8 cellular contexts compared by ENCODE assay signal in the genomic region with DNA sequence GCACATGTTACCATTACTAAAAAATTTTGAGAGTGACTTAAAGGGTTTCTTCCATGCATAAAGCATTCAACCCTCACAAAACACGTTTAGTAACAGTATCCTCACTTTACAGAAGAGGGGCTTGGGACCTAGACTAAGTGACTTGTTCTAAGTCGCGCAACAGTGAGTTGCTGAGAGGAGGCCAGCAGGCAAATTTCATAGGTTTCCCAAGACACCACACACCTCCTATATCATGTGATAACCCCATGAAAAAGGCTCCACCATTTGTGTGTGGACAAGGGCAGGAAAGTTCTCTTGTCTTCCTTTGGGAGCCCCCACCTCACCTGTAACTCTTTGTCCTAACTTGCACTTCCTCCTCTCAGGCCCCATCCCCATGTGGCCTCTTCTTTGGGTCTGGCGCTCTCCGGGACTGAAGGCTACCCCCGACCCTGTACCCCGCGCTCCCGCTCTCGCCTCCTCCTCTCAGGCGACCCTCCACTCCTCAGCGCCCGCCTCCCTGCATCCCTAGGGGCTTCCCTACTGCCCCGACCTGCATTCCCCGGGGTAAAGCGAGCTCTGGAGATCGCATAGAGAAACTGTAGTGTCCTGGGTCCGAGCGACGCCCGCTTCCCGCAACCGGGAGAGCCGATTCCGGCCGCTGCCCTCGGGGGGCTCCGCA. TPM values are rescaled to one million over a fixed set of nuclear protein-coding genes. Genes with fewer than 3 reads are reported as not detected.
DNase-seq lines count a peak whose midpoint lies in the region; ATAC-seq and TF ChIP-seq lines count a peak whose summit lies in the region.

No MANE protein-coding gene starts in this region.

- DNase-seq in activated T-cell treated with anti-CD3 and anti-CD28 coated beads, Interleukin-2, amount 50 U/mL, for 24 hours = no peak
- DNase-seq in activated T-cell treated with anti-CD3 and anti-CD28 coated beads, Interleukin-2, amount 50 U/mL, for 1 hour = no peak
- DNase-seq in fibroblast of villous mesenchyme (ENCODE audit: low read depth) (peak; percentile 26), sciatic nerve (ENCODE audit: low spot score) (no peak), GM19238 (ENCODE audit: insufficient read length, low spot score) (no peak), left lobe of liver (ENCODE audit: low spot score) (no peak)

- no peaks in the 10 kb centered on the region for H3K9me3 Mint-ChIP-seq in activated T-cell treated with anti-CD3 and anti-CD28 coated beads, Interleukin-2, amount 50 U/mL, for 24 hours

- H3K27me3 Mint-ChIP-seq in activated T-cell treated with anti-CD3 and anti-CD28 coated beads, Interleukin-2, amount 50 U/mL, for 24 hours = no peaks in the 10 kb centered on the region

- peaks cover 76% of the 10 kb centered on the region for H3K4me1 Mint-ChIP-seq in activated T-cell treated with anti-CD3 and anti-CD28 coated beads, Interleukin-2, amount 50 U/mL, for 24 hours (ENCODE audit: low read depth)

- peak; percentile 1; the same call in 2 of the 3 replicates for ATAC-seq in SK-N-SH treated with all-trans-retinoic acid at 6 μM for 48 hours
- ATAC-seq in sciatic nerve = peak; percentile 2
- no peak for ATAC-seq in left lobe of liver
- no peak for ATAC-seq in GM18858 (IDR thresholded peaks at IDR 0.05; ENCODE audit: unreplicated experiment)

- peak overlapping the region; percentile 96 for H3K4me3 ChIP-seq in fibroblast of villous mesenchyme (ENCODE audit: low read depth, low read length)

- no peak for TF ChIP-seq CTCF in fibroblast of villous mesenchyme (IDR thresholded peaks at IDR 0.05; ENCODE audit: insufficient read depth, low read depth, low read length)

- H3K27ac Mint-ChIP-seq in activated T-cell treated with anti-CD3 and anti-CD28 coated beads, Interleukin-2, amount 50 U/mL, for 24 hours = peak overlapping the region; percentile 100

- peaks cover 96% of the 10 kb centered on the region for H3K36me3 Mint-ChIP-seq in activated T-cell treated with anti-CD3 and anti-CD28 coated beads, Interleukin-2, amount 50 U/mL, for 24 hours (ENCODE audit: low read depth)

- intact Hi-C loops in sciatic nerve (cut with DNase I) = no loop called here

- H3K4me3 Mint-ChIP-seq in activated T-cell treated with anti-CD3 and anti-CD28 coated beads, Interleukin-2, amount 50 U/mL, for 24 hours = peak overlapping the region; percentile 98

TF ChIP-seq in SK-N-SH treated with all-trans-retinoic acid at 6 μM for 48 hours, 23 proteins besides CTCF, POLR2A, EP300 and RAD21:
- TF ChIP-seq PPARA (CRISPR knock-in tag; IDR thresholded peaks at IDR 0.05; ENCODE audit: borderline replicate concordance) = no peak

RNA-seq across cellular contexts. Expression of a gene that starts 0.4 kb away (rescaled TPM):
- total RNA-seq in fibroblast of villous mesenchyme (72.5 and 78.2 TPM in 2 replicates), sciatic nerve (39.3 TPM), left lobe of liver (41.1 TPM)

RNA-seq across cellular contexts. Expression of a gene that starts 4.9 kb away (rescaled TPM):
- total RNA-seq in fibroblast of villous mesenchyme (20.6 and 33.7 TPM in 2 replicates), sciatic nerve (26.3 TPM), left lobe of liver (11.8 TPM)

RNA-seq across cellular contexts. Expression of a gene that starts 10.1 kb away (rescaled TPM):
- total RNA-seq in fibroblast of villous mesenchyme (70.5 and 122 TPM in 2 replicates), sciatic nerve (32.8 TPM), left lobe of liver (10.6 TPM)

RNA-seq across cellular contexts. Expression of a gene that starts 10.5 kb away (rescaled TPM):
- total RNA-seq in fibroblast of villous mesenchyme (34.8 and 59.6 TPM in 2 replicates), sciatic nerve (41.1 TPM), left lobe of liver (13.9 TPM)

RNA-seq across cellular contexts. Expression of a gene that starts 26.6 kb away (rescaled TPM):
- total RNA-seq in fibroblast of villous mesenchyme = 0.32 and 0.43 TPM in 2 replicates
- total RNA-seq in sciatic nerve = 1.8 TPM
- not detected for total RNA-seq in left lobe of liver

Comparison
In these comparisons a context has a peak if more than half of its experiments do, and no peak if none do; other contexts are left out.
1. ATAC-seq: peak in SK-N-SH treated with all-trans-retinoic acid at 6 μM for 48 hours (single experiment) and sciatic nerve (single experiment); none in left lobe of liver (single experiment) and GM18858 (single experiment).